14 cellular contexts compared by ENCODE assay signal in the genomic region with DNA sequence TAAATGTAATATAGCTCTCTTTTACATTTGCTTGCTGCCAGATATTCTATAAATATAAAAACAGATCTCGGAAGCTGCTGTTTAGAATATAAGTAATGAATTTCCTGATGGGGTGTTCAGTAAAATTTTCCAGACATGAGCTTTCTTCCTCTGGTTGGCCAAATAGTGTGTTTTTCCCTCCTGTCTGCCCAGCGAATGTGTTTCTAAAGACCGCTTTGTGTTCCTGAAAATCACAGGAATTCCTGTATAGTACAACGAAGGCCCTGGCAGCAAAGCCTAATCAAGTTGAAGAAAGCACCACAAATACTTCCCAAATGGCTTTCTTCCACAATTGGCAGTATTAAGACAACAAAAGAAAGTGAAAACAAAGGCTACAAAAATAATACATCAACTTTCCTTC.
DNase-seq lines count a peak whose midpoint lies in the region; ATAC-seq and TF ChIP-seq lines count a peak whose summit lies in the region.
"Had no signal": no experiment of that assay in that cellular context is flagged by ENCODE, and none has a peak within 500 bp of the region (broad histone marks: within the 10 kb centered on the region; RNA-seq: fewer than 3 reads in every experiment).

No MANE protein-coding gene starts in this region.

- H3K27ac Mint-ChIP-seq in MCF 10A (ENCODE audit: low read depth, unreplicated experiment), result peak overlapping the region; percentile 85
- peak overlapping the region; percentile 96 for H3K27ac Mint-ChIP-seq in activated naive CD8-positive, alpha-beta T cell
- H3K27ac Mint-ChIP-seq: B cell had no signal

- 76% methylated on average over 4 of the region's 4 CpGs for WGBS in hepatocyte (ENCODE audit: low lambda C conversion rate, missing lambda C conversion rate)

- CTCF ChIA-PET in MCF 10A (lab: Yijun Ruan, JAX), result interaction anchor here (0.6 to 3.6 kb wide), 17 partner anchors 10 to 1006 kb away, joined by 3 to 23 read pairs (median 5); no protein-coding TSS in a partner anchor

- no TSS peak for BruUV-seq in MCF 10A (replicated peaks; lab: Mats Ljungman, UMichigan)

- H3K27me3 Mint-ChIP-seq in MCF 10A (ENCODE audit: insufficient read depth, unreplicated experiment), result no peaks in the 10 kb centered on the region
- no peaks in the 10 kb centered on the region for H3K27me3 Mint-ChIP-seq in activated naive CD8-positive, alpha-beta T cell
- H3K27me3 Mint-ChIP-seq: B cell had no signal

- H3K27me3 ChIP-seq in breast epithelium, result no peaks in the 10 kb centered on the region
- no peaks in the 10 kb centered on the region for H3K27me3 ChIP-seq in hepatocyte
- H3K27me3 ChIP-seq in thoracic aorta (replicated peaks; ENCODE audit: insufficient read depth), result no peaks in the 10 kb centered on the region
- H3K27me3 ChIP-seq in brain microvascular endothelial cell (replicated peaks), result no peaks in the 10 kb centered on the region
- H3K27me3 ChIP-seq: foreskin keratinocyte, neutrophil had no signal

- H3K27ac ChIP-seq in breast epithelium, result no peak overlapping the region
- H3K27ac ChIP-seq in hepatocyte, result peak overlapping the region; percentile 42
- peak overlapping the region; percentile 55 to 74 for H3K27ac ChIP-seq in thoracic aorta
- H3K27ac ChIP-seq in brain microvascular endothelial cell, result no peak overlapping the region
- H3K27ac ChIP-seq: foreskin keratinocyte, neutrophil had no signal

- no peak overlapping the region for H3K4me3 Mint-ChIP-seq in MCF 10A (ENCODE audit: unreplicated experiment)
- H3K4me3 Mint-ChIP-seq in activated naive CD8-positive, alpha-beta T cell, result peak overlapping the region; percentile 64
- H3K4me3 Mint-ChIP-seq: B cell had no signal

- H3K79me2 ChIP-seq in hepatocyte, result no peaks in the 10 kb centered on the region

- H3K4me1 ChIP-seq in breast epithelium (no peaks in the 10 kb centered on the region), hepatocyte (ENCODE audit: insufficient read depth) (peaks cover 38% of the 10 kb centered on the region), thoracic aorta (ENCODE audit: control insufficient read depth in 1 of 2, low read depth in 2 of 2) (peaks cover 23 to 62% of the 10 kb centered on the region in 2 donors)

- intact Hi-C loops in MCF 10A (cut with micrococcal nuclease) (loop anchor here (2.0 to 10.0 kb wide), 4 partner anchors 55 to 733 kb away; no protein-coding TSS in a partner anchor), breast epithelium (cut with DNase I; ENCODE audit: low total_unique reads) (loop anchor here (10.0 kb wide), 1 partner anchor 493 kb away; a partner anchor contains a TSS)

- TF ChIP-seq POLR2A in breast epithelium (IDR thresholded peaks at IDR 0.05), result no peak

- in situ Hi-C loops in brain microvascular endothelial cell (cut with HindIII; ENCODE audit: low pct_ligation_motif_present, low sequenced_read_pairs), result no loop called here

- no peaks in the 10 kb centered on the region for H3K9me2 ChIP-seq in hepatocyte (replicated peaks; ENCODE audit: insufficient read depth)

- H3K4me3 ChIP-seq in breast epithelium, result no peak overlapping the region
- H3K4me3 ChIP-seq in hepatocyte, result no peak overlapping the region
- peak overlapping the region; percentile 58 for H3K4me3 ChIP-seq in thoracic aorta
- H3K4me3 ChIP-seq in brain microvascular endothelial cell (ENCODE audit: low read depth, low read length), result no peak overlapping the region

- no peaks in the 10 kb centered on the region for H3K9me3 ChIP-seq in breast epithelium
- no peaks in the 10 kb centered on the region for H3K9me3 ChIP-seq in hepatocyte (ENCODE audit: low read depth)
- no peaks in the 10 kb centered on the region for H3K9me3 ChIP-seq in thoracic aorta
- H3K9me3 ChIP-seq: neutrophil had no signal

- H3K4me1 Mint-ChIP-seq in MCF 10A (ENCODE audit: insufficient read depth, unreplicated experiment), result peaks cover 39% of the 10 kb centered on the region
- peaks cover 98% of the 10 kb centered on the region for H3K4me1 Mint-ChIP-seq in activated naive CD8-positive, alpha-beta T cell (ENCODE audit: low read depth)
- H3K4me1 Mint-ChIP-seq: B cell had no signal

- no peaks in the 10 kb centered on the region for H4K20me1 ChIP-seq in hepatocyte (ENCODE audit: insufficient read depth, poor library complexity, severe bottlenecking)

- ATAC-seq in thoracic aorta (ENCODE audit: insufficient number of reproducible peaks, low FRiP score, low read depth) (no peak), HG02973 (IDR thresholded peaks at IDR 0.05; ENCODE audit: unreplicated experiment) (no peak)
- ATAC-seq: foreskin keratinocyte, HepG2 had no signal

- no peak overlapping the region for H2AFZ ChIP-seq in hepatocyte

- H3K36me3 Mint-ChIP-seq in MCF 10A (ENCODE audit: insufficient read depth, unreplicated experiment), result no peaks in the 10 kb centered on the region
- H3K36me3 Mint-ChIP-seq in activated naive CD8-positive, alpha-beta T cell, result peaks cover 9% of the 10 kb centered on the region

- peak overlapping the region; percentile 15 for H3K4me2 ChIP-seq in hepatocyte

- no peaks in the 10 kb centered on the region for H3K36me3 ChIP-seq in breast epithelium
- H3K36me3 ChIP-seq in hepatocyte (replicated peaks; ENCODE audit: insufficient read depth, low read depth), result no peaks in the 10 kb centered on the region
- no peaks in the 10 kb centered on the region for H3K36me3 ChIP-seq in thoracic aorta
- H3K36me3 ChIP-seq in brain microvascular endothelial cell (replicated peaks), result no peaks in the 10 kb centered on the region
- H3K36me3 ChIP-seq: neutrophil had no signal

- no peaks in the 10 kb centered on the region for H3K9me3 Mint-ChIP-seq in MCF 10A (ENCODE audit: unreplicated experiment)
- H3K9me3 Mint-ChIP-seq in activated naive CD8-positive, alpha-beta T cell (ENCODE audit: low read depth), result no peaks in the 10 kb centered on the region

- no peak for TF ChIP-seq CTCF in MCF 10A (IDR thresholded peaks at IDR 0.05; ENCODE audit: unreplicated experiment)
- no peak for TF ChIP-seq CTCF in breast epithelium (IDR thresholded peaks at IDR 0.05)
- TF ChIP-seq CTCF in hepatocyte (IDR thresholded peaks at IDR 0.05; ENCODE audit: poor library complexity), result no peak
- no peak for TF ChIP-seq CTCF in thoracic aorta (IDR thresholded peaks at IDR 0.05)
- no peak for TF ChIP-seq CTCF in brain microvascular endothelial cell (IDR thresholded peaks at IDR 0.05; ENCODE audit: low read depth, low read length, missing control alignments)

- POLR2A ChIA-PET in MCF 10A (lab: Yijun Ruan, JAX), result interaction anchor here (0.7 to 2.7 kb wide), 3 partner anchors 54 to 501 kb away, joined by 3 to 19 read pairs (median 4); no protein-coding TSS in a partner anchor

- DNase-seq in MCF 10A (ENCODE audit: unreplicated experiment), result no peak
- no peak for DNase-seq in breast epithelium (ENCODE audit: low spot score in 2 of 2)
- no peak for DNase-seq in hepatocyte (ENCODE audit: low spot score)
- DNase-seq in thoracic aorta (ENCODE audit: low spot score), result no peak
- DNase-seq in T1000 (lab: John Stamatoyannopoulos, UW), result no peak
- DNase-seq in brain microvascular endothelial cell, result no peak
- DNase-seq: foreskin keratinocyte, NCI-H1105, NCI-H510A had no signal

Comparison
In these comparisons a context has a peak if more than half of its experiments do, and no peak if none do; other contexts are left out.
1. H3K27ac ChIP-seq: peak in hepatocyte (single experiment) and thoracic aorta (2 of 2); none in breast epithelium (0 of 2) and brain microvascular endothelial cell (single experiment).